ENCODE assay signal across 8 cellular contexts in genomic region chr18:79528846-79529245, GRCh38.
DNase-seq lines count a peak whose midpoint lies in the region; ATAC-seq and TF ChIP-seq lines count a peak whose summit lies in the region.

No MANE protein-coding gene starts in this region.

- DNase-seq in NCI-H82 (lab: John Stamatoyannopoulos, UW), result peak; percentile 63
- DNase-seq in NCI-H82 treated with DMSO at 0.1 percent for 48 hours (lab: John Stamatoyannopoulos, UW; ENCODE audit: unreplicated experiment), result no peak
- peak; percentile 55 for DNase-seq in M059J (ENCODE audit: low read depth)
- peak; percentile 36 for DNase-seq in T-helper 22 cell (ENCODE audit: low read depth)
- peak; percentile 76 for DNase-seq in astrocyte of the spinal cord (ENCODE audit: low read depth, low spot score)
- DNase-seq in iPS DF 4.7 (ENCODE audit: extremely low read depth, low spot score), result peak; percentile 58
- DNase-seq in stimulated activated CD4-positive, alpha-beta T cell treated with anti-CD3 and anti-CD28 coated beads, Interleukin-12 subunit alpha, Interleukin-12 subunit beta, amount 100 ng/mL, for 48 hours (ENCODE audit: low read depth in 2 of 3, low spot score in 1 of 3), result peak in 2 of 3 donors; percentile 65 to 91

- in situ Hi-C loops in astrocyte of the spinal cord (cut with HindIII; ENCODE audit: low sequenced_read_pairs), result no loop called here

- ATAC-seq in HG02852 (IDR thresholded peaks at IDR 0.05; ENCODE audit: unreplicated experiment), result no peak

- H3K4me3 ChIP-seq in astrocyte of the spinal cord (ENCODE audit: low read depth, low read length), result no peak overlapping the region

- peak; percentile 96 for TF ChIP-seq CTCF in astrocyte of the spinal cord (IDR thresholded peaks at IDR 0.05; ENCODE audit: low read depth, low read length)
